In the genomic region with DNA sequence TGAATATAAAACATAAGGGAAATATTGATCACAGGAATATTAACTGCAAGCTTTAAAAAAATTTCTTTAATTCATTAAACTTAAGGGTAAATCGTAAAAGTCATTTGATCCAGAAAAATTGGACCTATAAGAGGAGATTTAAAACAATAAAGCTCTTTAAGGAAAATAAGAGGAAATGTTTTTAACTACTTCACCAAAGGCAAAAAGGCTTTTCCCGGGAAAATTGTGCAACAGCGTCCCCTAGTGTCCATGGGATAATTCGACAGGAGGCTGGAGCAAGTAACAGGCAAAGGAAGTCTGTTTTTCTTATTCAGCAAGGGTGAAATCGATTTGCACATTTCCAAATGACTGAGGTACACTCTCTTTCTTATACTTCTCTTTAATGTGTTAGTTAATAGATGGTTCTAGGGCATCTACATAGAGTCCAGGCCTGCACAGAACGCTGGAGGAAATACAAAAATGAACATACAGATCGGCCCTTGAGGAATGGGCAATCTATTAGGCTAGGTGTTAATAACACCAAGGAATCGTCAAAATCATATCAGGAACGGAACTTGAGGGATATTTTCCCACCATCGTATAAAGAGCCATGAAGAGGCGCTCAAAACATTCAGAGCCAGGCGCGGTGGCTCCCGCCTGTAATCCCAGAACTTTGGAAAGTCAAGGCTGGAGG, we compare ENCODE assay signal across 8 cellular contexts.
A peak's percentile ranks its signal among the peaks of the same experiment; 100 is the strongest.
DNase-seq lines count a peak whose midpoint lies in the region; ATAC-seq and TF ChIP-seq lines count a peak whose summit lies in the region.

No MANE protein-coding gene starts in this region.

- no peak overlapping the region for H3K18ac ChIP-seq in mesenchymal stem cell (ENCODE audit: low read depth in 1 of 2, low read length in 2 of 2)

- H2AFZ ChIP-seq in mesenchymal stem cell (ENCODE audit: low read depth, low read length): no peak overlapping the region

- no peak overlapping the region for H4K8ac ChIP-seq in mesenchymal stem cell (ENCODE audit: low read length)

- H3K9me3 Mint-ChIP-seq in osteocyte (ENCODE audit: unreplicated experiment): no peaks in the 10 kb centered on the region

- H3K4me3 ChIP-seq in HL-60 (replicated peaks; ENCODE audit: insufficient read depth, low read length) (no peak overlapping the region), esophagus squamous epithelium (no peak overlapping the region), mesenchymal stem cell (ENCODE audit: insufficient read depth in 1 of 2, low read depth in 1 of 2, low read length in 2 of 2) (no peak overlapping the region)

- no peak overlapping the region for H2BK120ac ChIP-seq in mesenchymal stem cell (ENCODE audit: low read depth, low read length)

- H3K14ac ChIP-seq in mesenchymal stem cell (ENCODE audit: low read length in 2 of 2): no peak overlapping the region

- H3K27ac ChIP-seq in HL-60 (replicated peaks) (no peak overlapping the region), esophagus squamous epithelium (no peak overlapping the region), mesenchymal stem cell (ENCODE audit: low read length, poor library complexity, severe bottlenecking) (no peak overlapping the region)

- H3K27me3 ChIP-seq in HL-60 (ENCODE audit: insufficient read depth, poor library complexity, severe bottlenecking) (no peaks in the 10 kb centered on the region), esophagus squamous epithelium (no peaks in the 10 kb centered on the region), mesenchymal stem cell (ENCODE audit: control insufficient read depth in 1 of 2, insufficient read depth in 1 of 2, low read length in 2 of 2) (peaks cover 0 to 44% of the 10 kb centered on the region in 2 experiments)

- H3K4me3 Mint-ChIP-seq in osteocyte (ENCODE audit: unreplicated experiment): no peak overlapping the region

- H3K4ac ChIP-seq in mesenchymal stem cell (ENCODE audit: low read depth in 1 of 2, low read length in 2 of 2): no peak overlapping the region

- TF ChIP-seq POLR2A in esophagus squamous epithelium (IDR thresholded peaks at IDR 0.05): no peak

- H3K36me3 Mint-ChIP-seq in osteocyte (ENCODE audit: unreplicated experiment): no peaks in the 10 kb centered on the region

- WGBS in esophagus squamous epithelium, 2 donors: 41 to 42% methylated on average over 14 of the region's 14 CpGs
- 56% methylated on average over 12 of the region's 14 CpGs for WGBS in mesenchymal stem cell

- H2BK12ac ChIP-seq in mesenchymal stem cell (ENCODE audit: low read length in 2 of 2): no peak overlapping the region

- no peak overlapping the region for H2BK15ac ChIP-seq in mesenchymal stem cell (ENCODE audit: low read depth, poor library complexity, severe bottlenecking)

- H3K9ac ChIP-seq in mesenchymal stem cell (ENCODE audit: low read length): no peak overlapping the region

- ATAC-seq in activated CD4-positive, CD25-positive, alpha-beta regulatory T cell treated with anti-CD3 and anti-CD28 coated beads, Interleukin-2, amount 50 U/mL, for 24 hours: no peak
- ATAC-seq in GM21367 (IDR thresholded peaks at IDR 0.05; ENCODE audit: unreplicated experiment): no peak

- H3K79me1 ChIP-seq in mesenchymal stem cell (replicated peaks; ENCODE audit: low read length, poor library complexity, severe bottlenecking): no peaks in the 10 kb centered on the region

- no peak overlapping the region for H4K91ac ChIP-seq in mesenchymal stem cell (ENCODE audit: low read length)

- H3K36me3 ChIP-seq in esophagus squamous epithelium: no peaks in the 10 kb centered on the region
- H3K36me3 ChIP-seq in mesenchymal stem cell (ENCODE audit: control insufficient read depth in 1 of 2, insufficient read depth in 2 of 2, low read depth in 1 of 2, low read length in 2 of 2): no peaks in the 10 kb centered on the region

- intact Hi-C loops in esophagus squamous epithelium (cut with DNase I): no loop called here

- no peaks in the 10 kb centered on the region for H3K27me3 Mint-ChIP-seq in osteocyte (ENCODE audit: unreplicated experiment)

- H3K4me1 Mint-ChIP-seq in osteocyte (ENCODE audit: unreplicated experiment): no peaks in the 10 kb centered on the region

- H3K9me3 ChIP-seq in esophagus squamous epithelium (no peaks in the 10 kb centered on the region), mesenchymal stem cell (ENCODE audit: control insufficient read depth, low read length) (no peaks in the 10 kb centered on the region)

- no peak overlapping the region for H3K4me2 ChIP-seq in mesenchymal stem cell (ENCODE audit: low read length, poor library complexity, severe bottlenecking)

- no peak overlapping the region for H3K27ac Mint-ChIP-seq in osteocyte (ENCODE audit: unreplicated experiment)

- H3K23ac ChIP-seq in mesenchymal stem cell (ENCODE audit: low read length in 2 of 2): no peak overlapping the region

- no peak overlapping the region for H2BK5ac ChIP-seq in mesenchymal stem cell (ENCODE audit: low read depth, low read length, poor library complexity, severe bottlenecking)

- no peak overlapping the region for H2AK5ac ChIP-seq in mesenchymal stem cell (ENCODE audit: low read length, severe bottlenecking)

- H3K4me1 ChIP-seq in esophagus squamous epithelium: no peaks in the 10 kb centered on the region
- no peaks in the 10 kb centered on the region for H3K4me1 ChIP-seq in mesenchymal stem cell (ENCODE audit: control insufficient read depth, insufficient read depth, low read depth, low read length)

- DNase-seq in DMS53 (lab: John Stamatoyannopoulos, UW) (peak; percentile 37), HL-60 (ENCODE audit: low read depth in 1 of 2, low spot score in 1 of 2) (peak; percentile 1 to 34), SHP77 (lab: John Stamatoyannopoulos, UW) (peak; percentile 62 to 73), esophagus squamous epithelium (lab: John Stamatoyannopoulos, UW) (no peak), osteocyte (ENCODE audit: extremely low spot score, unreplicated experiment) (peak; percentile 81), mesenchymal stem cell (no peak)

- peak; percentile 70 for TF ChIP-seq CTCF in HL-60 (IDR thresholded peaks at IDR 0.05; ENCODE audit: insufficient read depth, low read length)
- peak; percentile 54 to 95 (median 88) for TF ChIP-seq CTCF in esophagus squamous epithelium (IDR thresholded peaks at IDR 0.05)
- peak; percentile 71 for TF ChIP-seq CTCF in osteocyte (IDR thresholded peaks at IDR 0.05)

Comparison
In these comparisons a context has a peak if more than half of its experiments do, and no peak if none do; other contexts are left out.
1. DNase-seq: peak in DMS53 (single experiment), HL-60 (2 of 2), SHP77 (2 of 2) and osteocyte (single experiment); none in esophagus squamous epithelium (single experiment) and mesenchymal stem cell (single experiment).
2. Peak in every context shown above with its lines, with median percentiles within 50 percentile points of each other: CTCF ChIP-seq.